In the genomic region with DNA sequence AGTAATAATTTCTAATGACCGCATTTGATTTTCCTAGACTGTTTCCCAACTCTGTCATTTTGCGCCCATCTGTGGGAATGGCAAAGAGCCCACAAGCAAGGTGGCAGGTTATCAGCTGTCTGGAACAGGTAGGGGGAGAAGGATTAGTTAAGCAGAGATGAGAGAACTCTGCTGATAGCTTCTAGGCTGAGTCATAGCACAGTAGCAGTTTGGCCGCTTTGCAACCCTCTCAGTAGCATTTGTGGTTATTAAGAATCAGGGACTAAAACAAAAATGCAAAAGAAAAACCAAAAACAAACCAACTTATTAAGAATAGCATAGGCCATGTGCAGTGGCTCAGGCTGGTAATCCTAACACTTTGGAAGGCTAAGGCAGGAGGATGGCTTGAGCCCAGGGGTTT, we compare ENCODE assay signal across 14 cellular contexts.
"Had no signal": no experiment of that assay in that cellular context is flagged by ENCODE, and none has a peak within 500 bp of the region (broad histone marks: within the 10 kb centered on the region; RNA-seq: fewer than 3 reads in every experiment).

No MANE protein-coding gene starts in this region.

- H3K36me3 ChIP-seq: heart left ventricle, lower lobe of right lung, neural progenitor cell, ovary had no signal

- DNase-seq: activated CD4-positive, alpha-beta T cell treated with anti-CD3 and anti-CD28 coated beads, Interleukin-2, amount 10 ng/mL, durations not matched to agents 7 days and 5 days; activated CD8-positive, alpha-beta memory T cell treated with anti-CD3 and anti-CD28 coated beads, Interleukin-2, amount 50 U/mL, for 48 hours; activated naive CD8-positive, alpha-beta T cell treated with anti-CD3 and anti-CD28 coated beads, Interleukin-2, amount 10 ng/mL, durations not matched to agents 7 days and 5 days; dermis blood vessel endothelial cell; effector memory CD8-positive, alpha-beta T cell; heart left ventricle; left cardiac atrium; lower lobe of right lung; naive B cell; ovary; stimulated activated CD4-positive, alpha-beta T cell treated with anti-CD3 and anti-CD28 coated beads, Interleukin-12 subunit alpha, Interleukin-12 subunit beta, amount 100 ng/mL, for 4 hours; stimulated activated CD4-positive, alpha-beta T cell treated with anti-CD3 and anti-CD28 coated beads, Interleukin-2, amount 100 ng/mL, for 24 hours had no signal

- ATAC-seq: effector memory CD8-positive, alpha-beta T cell; heart left ventricle; left cardiac atrium; lower lobe of right lung; stimulated activated effector memory CD8-positive, alpha-beta T cell treated with anti-CD3 and anti-CD28 coated beads, Interleukin-12 subunit alpha, Interleukin-12 subunit beta, amount 100 ng/mL, for 72 hours had no signal

- H3K4me3 ChIP-seq: heart left ventricle, lower lobe of right lung, neural progenitor cell, ovary had no signal

- H3K4me1 ChIP-seq: heart left ventricle, lower lobe of right lung, neural progenitor cell had no signal

- H3K9me3 ChIP-seq: ovary had no signal

- H3K27ac ChIP-seq: heart left ventricle, lower lobe of right lung, neural progenitor cell, ovary had no signal

- H3K27me3 ChIP-seq: heart left ventricle, neural progenitor cell, ovary had no signal
